Comparison of ENCODE assay signal across 1 cellular context in genomic region chr10:9657530-9657929, GRCh38.
TF ChIP-seq lines count a peak whose summit lies in the region.

No MANE protein-coding gene starts in this region.

TF ChIP-seq in IMR-90, 13 proteins besides CTCF, POLR2A, EP300 and RAD21 (continued from another document):
- TF ChIP-seq USF2 (IDR thresholded peaks at IDR 0.05; ENCODE audit: low read depth, low read length) (no peak), MAFK (IDR thresholded peaks at IDR 0.05; ENCODE audit: low read depth, low read length) (no peak), RCOR1 (IDR thresholded peaks at IDR 0.05; ENCODE audit: insufficient replicate concordance, low read length) (no peak), CEBPB (IDR thresholded peaks at IDR 0.05; ENCODE audit: low read depth, low read length) (no peak), MAZ (IDR thresholded peaks at IDR 0.05; ENCODE audit: borderline replicate concordance, low read depth, low read length) (no peak), RFX5 (IDR thresholded peaks at IDR 0.05; ENCODE audit: low read depth, low read length) (no peak)
